In genomic region chr3:119871571-119871970, GRCh38 we compare ENCODE assay signal across 27 cellular contexts.
"Had no signal": no experiment of that assay in that cellular context is flagged by ENCODE, and none has a peak within 500 bp of the region (broad histone marks: within the 10 kb centered on the region; RNA-seq: fewer than 3 reads in every experiment).

No MANE protein-coding gene starts in this region.

- ATAC-seq: activated CD4-positive, CD25-positive, alpha-beta regulatory T cell treated with anti-CD3 and anti-CD28 coated beads, Interleukin-2, amount 50 U/mL, for 24 hours; gastrocnemius medialis; natural killer cell; right lobe of liver had no signal

- H3K36me3 ChIP-seq: brain microvascular endothelial cell, gastrocnemius medialis, right lobe of liver, thoracic aorta, vagina, WERI-Rb-1 had no signal

- H3K4me3 ChIP-seq: gastrocnemius medialis, hepatocyte, left ventricle myocardium inferior, lung, right lobe of liver, thoracic aorta, upper lobe of left lung, vagina had no signal

- H3K9me3 ChIP-seq: gastrocnemius medialis, left ventricle myocardium inferior, right lobe of liver, thoracic aorta, upper lobe of left lung, vagina had no signal

- H3K27me3 Mint-ChIP-seq: activated CD4-positive, alpha-beta memory T cell treated with anti-CD3 and anti-CD28 coated beads, Interleukin-2, amount 10 ng/mL, durations not matched to agents 7 days and 5 days had no signal

- H3K27ac Mint-ChIP-seq: activated CD4-positive, alpha-beta memory T cell treated with anti-CD3 and anti-CD28 coated beads, Interleukin-2, amount 10 ng/mL, durations not matched to agents 7 days and 5 days; activated naive CD4-positive, alpha-beta T cell treated with anti-CD3 and anti-CD28 coated beads for 36 hours; activated T-helper 1 cell treated with anti-CD3 and anti-CD28 coated beads, Interleukin-12 subunit alpha, Interleukin-12 subunit beta, Interleukin-2, Interleukin-4 antibody, amounts not matched to agents 30 ng/mL and 10 ng/mL and 1 ng/mL, durations not matched to agents 14 hours and 24 hours and 36 hours had no signal

- H3K36me3 Mint-ChIP-seq: natural killer cell had no signal

- FAIRE-seq: astrocyte, colon had no signal

- H3K4me2 ChIP-seq: hepatocyte had no signal

- H3K4me1 ChIP-seq: right lobe of liver, vagina had no signal

- H3K9me3 Mint-ChIP-seq: activated CD4-positive, alpha-beta memory T cell treated with anti-CD3 and anti-CD28 coated beads, Interleukin-2, amount 10 ng/mL, durations not matched to agents 7 days and 5 days; activated naive CD4-positive, alpha-beta T cell treated with anti-CD3 and anti-CD28 coated beads for 36 hours; activated T-helper 1 cell treated with anti-CD3 and anti-CD28 coated beads, Interleukin-12 subunit alpha, Interleukin-12 subunit beta, Interleukin-2, Interleukin-4 antibody, amounts not matched to agents 30 ng/mL and 10 ng/mL and 1 ng/mL, durations not matched to agents 14 hours and 24 hours and 36 hours; natural killer cell had no signal

- H3K27ac ChIP-seq: brain microvascular endothelial cell, gastrocnemius medialis, hepatocyte, left ventricle myocardium inferior, right lobe of liver, thoracic aorta, upper lobe of left lung, vagina, WERI-Rb-1 had no signal

- H2AFZ ChIP-seq: hepatocyte had no signal

- H3K4me3 Mint-ChIP-seq: activated CD4-positive, alpha-beta memory T cell treated with anti-CD3 and anti-CD28 coated beads, Interleukin-2, amount 10 ng/mL, durations not matched to agents 7 days and 5 days; activated naive CD4-positive, alpha-beta T cell treated with anti-CD3 and anti-CD28 coated beads for 36 hours; activated T-helper 1 cell treated with anti-CD3 and anti-CD28 coated beads, Interleukin-12 subunit alpha, Interleukin-12 subunit beta, Interleukin-2, Interleukin-4 antibody, amounts not matched to agents 30 ng/mL and 10 ng/mL and 1 ng/mL, durations not matched to agents 14 hours and 24 hours and 36 hours; natural killer cell had no signal

- H3K79me2 ChIP-seq: hepatocyte had no signal

- DNase-seq: activated CD4-positive, alpha-beta memory T cell treated with anti-CD3 and anti-CD28 coated beads, Interleukin-2, amount 10 ng/mL, durations not matched to agents 7 days and 5 days; activated CD4-positive, alpha-beta T cell treated with anti-CD3 and anti-CD28 coated beads for 48 hours; activated effector memory CD4-positive, alpha-beta T cell treated with anti-CD3 and anti-CD28 coated beads, Interleukin-2, amount 50 U/mL, for 16 hours; activated naive CD4-positive, alpha-beta T cell treated with anti-CD3 and anti-CD28 coated beads for 36 hours; amniotic stem cell; brain microvascular endothelial cell; central memory CD4-positive, alpha-beta T cell; dermis blood vessel endothelial cell; effector CD4-positive, alpha-beta T cell; gastrocnemius medialis; islet precursor cell; left ventricle myocardium inferior; mesendoderm; natural killer cell; right lobe of liver; stimulated activated CD4-positive, alpha-beta T cell treated with anti-CD3 and anti-CD28 coated beads, Interleukin-2, amount 100 ng/mL, for 48 hours; stimulated activated naive CD4-positive, alpha-beta T cell treated with Interleukin-2 at 50 U/mL for 16 hours; upper lobe of left lung; WERI-Rb-1 had no signal

- H3K27me3 ChIP-seq: brain microvascular endothelial cell, gastrocnemius medialis, hepatocyte, right lobe of liver, upper lobe of left lung, vagina had no signal
